In the genomic region with DNA sequence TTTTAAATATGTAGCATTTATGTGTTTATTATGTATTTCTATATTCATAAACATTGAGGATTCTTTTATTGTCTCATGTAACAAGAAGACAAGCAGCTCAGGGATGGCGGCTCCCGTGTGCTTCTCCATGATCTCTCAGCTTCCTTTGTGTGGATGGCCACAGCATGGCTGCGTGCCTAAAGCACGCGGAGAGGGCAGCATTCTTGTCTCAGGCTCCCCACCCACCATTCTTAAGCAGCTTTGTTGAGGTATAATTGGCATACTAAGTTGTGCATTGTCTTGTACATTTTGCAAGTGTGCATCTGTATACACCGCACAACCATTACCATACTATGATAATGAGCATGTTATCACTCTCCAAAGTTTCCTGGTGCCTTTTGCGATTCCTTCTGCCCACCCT, we compare ENCODE assay signal across 15 cellular contexts.
DNase-seq lines count a peak whose midpoint lies in the region; ATAC-seq and TF ChIP-seq lines count a peak whose summit lies in the region.
"Had no signal": no experiment of that assay in that cellular context is flagged by ENCODE, and none has a peak within 500 bp of the region (broad histone marks: within the 10 kb centered on the region; RNA-seq: fewer than 3 reads in every experiment).

No MANE protein-coding gene starts in this region.

- intact Hi-C loops in MCF 10A (cut with micrococcal nuclease) = no loop called here
- intact Hi-C loops in mammary epithelial cell (cut with micrococcal nuclease) = no loop called here
- intact Hi-C loops in gastrocnemius medialis (cut with DNase I; ENCODE audit: low total_unique reads) = no loop called here
- intact Hi-C loops in stomach (cut with DNase I; ENCODE audit: low total_unique reads) = no loop called here

- POLR2A ChIA-PET in MCF 10A (lab: Yijun Ruan, JAX) = interaction anchor here (0.6 kb wide), 1 partner anchor 82 kb away, joined by 3 read pairs; no protein-coding TSS in a partner anchor

- TF ChIP-seq POLR2A in gastrocnemius medialis (IDR thresholded peaks at IDR 0.05) (no peak), stomach (IDR thresholded peaks at IDR 0.05) (no peak)

- WGBS in mammary epithelial cell (ENCODE audit: low coverage, missing lambda C conversion rate) = 67% methylated on average over 7 of the region's 7 CpGs
- WGBS in stomach, 5 donors = 88 to 94% (median 92%) methylated on average over 7 of the region's 7 CpGs

- H3K27ac ChIP-seq in mammary epithelial cell (ENCODE audit: insufficient read depth, low read depth, low read length) (no peak overlapping the region), gastrocnemius medialis (no peak overlapping the region), stomach (no peak overlapping the region)

- no peaks in the 10 kb centered on the region for H3K27me3 ChIP-seq in mammary epithelial cell (ENCODE audit: insufficient read depth, low read length)
- no peaks in the 10 kb centered on the region for H3K27me3 ChIP-seq in gastrocnemius medialis
- H3K27me3 ChIP-seq in stomach = no peaks in the 10 kb centered on the region

- H3K9me3 Mint-ChIP-seq in MCF 10A (ENCODE audit: unreplicated experiment) (no peaks in the 10 kb centered on the region), neural crest cell (no peaks in the 10 kb centered on the region)
- H3K9me3 Mint-ChIP-seq in effector memory CD8-positive, alpha-beta T cell = no peaks in the 10 kb centered on the region

- CTCF ChIA-PET in MCF 10A (lab: Yijun Ruan, JAX) (interaction anchor here (0.6 to 2.6 kb wide), 3 partner anchors 23 to 48 kb away, joined by 3 to 9 read pairs (median 6); no protein-coding TSS in a partner anchor), mammary epithelial cell (lab: Charles Lee; ENCODE audit: low non-redundant PET) (no interaction called here)

- H3K4me1 ChIP-seq in mammary epithelial cell (ENCODE audit: insufficient read depth, low read length) (peaks cover 32% of the 10 kb centered on the region), gastrocnemius medialis (peaks cover 12 to 20% of the 10 kb centered on the region in 2 donors), stomach (peaks cover 9 to 25% (median 12%) of the 10 kb centered on the region in 4 donors)

- H3K27ac Mint-ChIP-seq in MCF 10A (ENCODE audit: low read depth, unreplicated experiment) (peak overlapping the region; percentile 18), neural crest cell (ENCODE audit: unreplicated experiment) (peak overlapping the region; percentile 84)
- peak overlapping the region; percentile 4 to 72 for H3K27ac Mint-ChIP-seq in effector memory CD8-positive, alpha-beta T cell

- in situ Hi-C loops in mammary epithelial cell (cut with MboI; ENCODE audit: low sequenced_read_pairs in 2 of 2) = no loop called here
- in situ Hi-C loops in gastrocnemius medialis (cut with MboI; ENCODE audit: low sequenced_read_pairs in 4 of 4) = no loop called here

- TF ChIP-seq CTCF in MCF 10A (IDR thresholded peaks at IDR 0.05; ENCODE audit: unreplicated experiment) (no peak), mammary epithelial cell (conservative IDR thresholded peaks at IDR 0.05 in 1 of 2, IDR thresholded peaks at IDR 0.05 in 1 of 2; ENCODE audit: extremely low read depth in 1 of 2, insufficient read depth in 1 of 2, low read depth in 1 of 2, low read length in 2 of 2) (no peak), neural crest cell (conservative IDR thresholded peaks at IDR 0.05) (no peak), gastrocnemius medialis (IDR thresholded peaks at IDR 0.05 in 4 of 5, conservative IDR thresholded peaks at IDR 0.05 in 1 of 5) (no peak), stomach (IDR thresholded peaks at IDR 0.05) (no peak)

- dilution Hi-C loops in mammary epithelial cell (cut with HindIII; ENCODE audit: low sequenced_read_pairs) = no loop called here

- no peaks in the 10 kb centered on the region for H4K20me1 ChIP-seq in mammary epithelial cell (ENCODE audit: insufficient read depth, low read length)

- no peak overlapping the region for H3K9ac ChIP-seq in mammary epithelial cell (ENCODE audit: insufficient read depth, low read length)

- H3K79me2 ChIP-seq in mammary epithelial cell (ENCODE audit: insufficient read depth, low read length) = peaks cover 68% of the 10 kb centered on the region

- no peaks in the 10 kb centered on the region for H3K9me3 ChIP-seq in mammary epithelial cell (replicated peaks; ENCODE audit: insufficient read depth, low read length)
- no peaks in the 10 kb centered on the region for H3K9me3 ChIP-seq in gastrocnemius medialis
- H3K9me3 ChIP-seq in stomach = no peaks in the 10 kb centered on the region

- no peak overlapping the region for H3K4me2 ChIP-seq in mammary epithelial cell (ENCODE audit: insufficient read depth, low read depth, low read length)

- H3K36me3 ChIP-seq in mammary epithelial cell (ENCODE audit: insufficient read depth, low read length) = no peaks in the 10 kb centered on the region
- no peaks in the 10 kb centered on the region for H3K36me3 ChIP-seq in gastrocnemius medialis
- peaks cover 0 to 10% (median 3%) of the 10 kb centered on the region in 4 donors for H3K36me3 ChIP-seq in stomach

- no TSS peak for BruUV-seq in MCF 10A (replicated peaks; lab: Mats Ljungman, UMichigan)
- no TSS peak for BruUV-seq in mammary epithelial cell (replicated peaks; lab: Mats Ljungman, UMichigan)

- no peak overlapping the region for H3K4me3 Mint-ChIP-seq in MCF 10A (ENCODE audit: unreplicated experiment)
- H3K4me3 Mint-ChIP-seq in effector memory CD8-positive, alpha-beta T cell = no peak overlapping the region
- H3K4me3 Mint-ChIP-seq in neural crest cell = peak overlapping the region; percentile 13

- no peak for DNase-seq in MCF 10A (ENCODE audit: unreplicated experiment)
- DNase-seq in mammary epithelial cell = no peak
- DNase-seq in effector memory CD8-positive, alpha-beta T cell = no peak
- DNase-seq in neural crest cell (ENCODE audit: low read depth, low spot score) = no peak
- DNase-seq in gastrocnemius medialis = no peak
- DNase-seq in mucosa of gallbladder (ENCODE audit: low spot score) = no peak
- DNase-seq in stomach = no peak
- no peak for DNase-seq in activated CD4-positive, alpha-beta T cell treated with anti-CD3 and anti-CD28 coated beads for 1 hour
- DNase-seq: C1 segment of cervical spinal cord, NCI-H1092, NCI-H1694 treated with DMSO at 0.1 percent for 48 hours, NCI-H2171, SHP77 treated with DMSO at 0.1 percent for 48 hours had no signal

- no peak for TF ChIP-seq EP300 in stomach (IDR thresholded peaks at IDR 0.05)

- H3K36me3 Mint-ChIP-seq in MCF 10A (ENCODE audit: insufficient read depth, unreplicated experiment) = peaks cover 18% of the 10 kb centered on the region
- H3K36me3 Mint-ChIP-seq in effector memory CD8-positive, alpha-beta T cell (ENCODE audit: insufficient read depth) = peaks cover 20% of the 10 kb centered on the region
- H3K36me3 Mint-ChIP-seq in neural crest cell (ENCODE audit: low read depth) = peaks cover 5% of the 10 kb centered on the region

- H3K4me1 Mint-ChIP-seq in MCF 10A (ENCODE audit: insufficient read depth, unreplicated experiment) = peaks cover 56% of the 10 kb centered on the region
- peaks cover 28 to 52% of the 10 kb centered on the region in 2 donors for H3K4me1 Mint-ChIP-seq in effector memory CD8-positive, alpha-beta T cell (ENCODE audit: low read depth in 2 of 2)
- H3K4me1 Mint-ChIP-seq in neural crest cell = peaks cover 68% of the 10 kb centered on the region

- no peak for ATAC-seq in effector memory CD8-positive, alpha-beta T cell (replicated peaks)
- no peak for ATAC-seq in gastrocnemius medialis
- ATAC-seq: HCT116, K562 had no signal

- H3K4me3 ChIP-seq in mammary epithelial cell (replicated peaks in 1 of 3; ENCODE audit: insufficient read depth in 1 of 3, low read depth in 2 of 3, low read length in 3 of 3) = no peak overlapping the region
- H3K4me3 ChIP-seq in gastrocnemius medialis = no peak overlapping the region
- no peak overlapping the region for H3K4me3 ChIP-seq in stomach
- H3K4me3 ChIP-seq: K562 had no signal

- no peak overlapping the region for H2AFZ ChIP-seq in mammary epithelial cell (ENCODE audit: low read depth, low read length)

- H3K27me3 Mint-ChIP-seq in MCF 10A (ENCODE audit: insufficient read depth, unreplicated experiment) (no peaks in the 10 kb centered on the region), neural crest cell (ENCODE audit: low read depth) (no peaks in the 10 kb centered on the region)
- no peaks in the 10 kb centered on the region for H3K27me3 Mint-ChIP-seq in effector memory CD8-positive, alpha-beta T cell

Comparison
In these comparisons a context has a peak if more than half of its experiments do, and no peak if none do; other contexts are left out.
1. H3K27ac Mint-ChIP-seq: peak in every context shown above with its lines; median percentile 84 in neural crest cell; 38 in effector memory CD8-positive, alpha-beta T cell; 18 in MCF 10A.